Comparison of ENCODE assay signal across 1 cellular context in genomic region chr7:44221231-44221791, GRCh38.
A peak's percentile ranks its signal among the peaks of the same experiment; 100 is the strongest.
TF ChIP-seq lines count a peak whose summit lies in the region.

No MANE protein-coding gene starts in this region.

TF ChIP-seq in K562, 482 proteins besides CTCF, POLR2A, EP300 and RAD21 (continued from another document and continues in another):
- no peak for TF ChIP-seq ZNF407 (IDR thresholded peaks at IDR 0.05; ENCODE audit: low read depth)
- TF ChIP-seq RB1 (IDR thresholded peaks at IDR 0.05; ENCODE audit: low read depth) = no peak
- TF ChIP-seq TEAD1 (CRISPR knock-in tag; IDR thresholded peaks at IDR 0.05) = 0 out of 4 replicates have a peak, but pooled peaks of 1 of the 2 experiments have one; percentile 53
- TF ChIP-seq MEF2A (IDR thresholded peaks at IDR 0.05; ENCODE audit: control insufficient read depth, low read depth, low read length) = no peak
- no peak for TF ChIP-seq ELF2 (CRISPR knock-in tag; IDR thresholded peaks at IDR 0.05)
- no peak for TF ChIP-seq ZNF766 (CRISPR knock-in tag; conservative IDR thresholded peaks at IDR 0.05)
- no peak for TF ChIP-seq SMARCA4 (IDR thresholded peaks at IDR 0.05)
- no peak for TF ChIP-seq MTA1 (IDR thresholded peaks at IDR 0.05; ENCODE audit: borderline replicate concordance)
- TF ChIP-seq SMARCC2 (IDR thresholded peaks at IDR 0.05; ENCODE audit: low read depth) = no peak
- no peak for TF ChIP-seq ZBTB2 (IDR thresholded peaks at IDR 0.05)
- peak; percentile 77; the same call in 1 of the 2 replicates for TF ChIP-seq MYC (IDR thresholded peaks at IDR 0.05; ENCODE audit: low read depth, low read length)
- TF ChIP-seq MYC (CRISPR knock-in tag; IDR thresholded peaks at IDR 0.05; ENCODE audit: borderline replicate concordance, low read depth) = no peak
- no peak for TF ChIP-seq ZNF561 (CRISPR knock-in tag; conservative IDR thresholded peaks at IDR 0.05)
- TF ChIP-seq TAF15 (IDR thresholded peaks at IDR 0.05; ENCODE audit: low read depth, low read length) = no peak
- TF ChIP-seq RFX1 (IDR thresholded peaks at IDR 0.05) = no peak
- no peak for TF ChIP-seq ATF4 (CRISPR knock-in tag; IDR thresholded peaks at IDR 0.05)
- TF ChIP-seq, protein P1, sequence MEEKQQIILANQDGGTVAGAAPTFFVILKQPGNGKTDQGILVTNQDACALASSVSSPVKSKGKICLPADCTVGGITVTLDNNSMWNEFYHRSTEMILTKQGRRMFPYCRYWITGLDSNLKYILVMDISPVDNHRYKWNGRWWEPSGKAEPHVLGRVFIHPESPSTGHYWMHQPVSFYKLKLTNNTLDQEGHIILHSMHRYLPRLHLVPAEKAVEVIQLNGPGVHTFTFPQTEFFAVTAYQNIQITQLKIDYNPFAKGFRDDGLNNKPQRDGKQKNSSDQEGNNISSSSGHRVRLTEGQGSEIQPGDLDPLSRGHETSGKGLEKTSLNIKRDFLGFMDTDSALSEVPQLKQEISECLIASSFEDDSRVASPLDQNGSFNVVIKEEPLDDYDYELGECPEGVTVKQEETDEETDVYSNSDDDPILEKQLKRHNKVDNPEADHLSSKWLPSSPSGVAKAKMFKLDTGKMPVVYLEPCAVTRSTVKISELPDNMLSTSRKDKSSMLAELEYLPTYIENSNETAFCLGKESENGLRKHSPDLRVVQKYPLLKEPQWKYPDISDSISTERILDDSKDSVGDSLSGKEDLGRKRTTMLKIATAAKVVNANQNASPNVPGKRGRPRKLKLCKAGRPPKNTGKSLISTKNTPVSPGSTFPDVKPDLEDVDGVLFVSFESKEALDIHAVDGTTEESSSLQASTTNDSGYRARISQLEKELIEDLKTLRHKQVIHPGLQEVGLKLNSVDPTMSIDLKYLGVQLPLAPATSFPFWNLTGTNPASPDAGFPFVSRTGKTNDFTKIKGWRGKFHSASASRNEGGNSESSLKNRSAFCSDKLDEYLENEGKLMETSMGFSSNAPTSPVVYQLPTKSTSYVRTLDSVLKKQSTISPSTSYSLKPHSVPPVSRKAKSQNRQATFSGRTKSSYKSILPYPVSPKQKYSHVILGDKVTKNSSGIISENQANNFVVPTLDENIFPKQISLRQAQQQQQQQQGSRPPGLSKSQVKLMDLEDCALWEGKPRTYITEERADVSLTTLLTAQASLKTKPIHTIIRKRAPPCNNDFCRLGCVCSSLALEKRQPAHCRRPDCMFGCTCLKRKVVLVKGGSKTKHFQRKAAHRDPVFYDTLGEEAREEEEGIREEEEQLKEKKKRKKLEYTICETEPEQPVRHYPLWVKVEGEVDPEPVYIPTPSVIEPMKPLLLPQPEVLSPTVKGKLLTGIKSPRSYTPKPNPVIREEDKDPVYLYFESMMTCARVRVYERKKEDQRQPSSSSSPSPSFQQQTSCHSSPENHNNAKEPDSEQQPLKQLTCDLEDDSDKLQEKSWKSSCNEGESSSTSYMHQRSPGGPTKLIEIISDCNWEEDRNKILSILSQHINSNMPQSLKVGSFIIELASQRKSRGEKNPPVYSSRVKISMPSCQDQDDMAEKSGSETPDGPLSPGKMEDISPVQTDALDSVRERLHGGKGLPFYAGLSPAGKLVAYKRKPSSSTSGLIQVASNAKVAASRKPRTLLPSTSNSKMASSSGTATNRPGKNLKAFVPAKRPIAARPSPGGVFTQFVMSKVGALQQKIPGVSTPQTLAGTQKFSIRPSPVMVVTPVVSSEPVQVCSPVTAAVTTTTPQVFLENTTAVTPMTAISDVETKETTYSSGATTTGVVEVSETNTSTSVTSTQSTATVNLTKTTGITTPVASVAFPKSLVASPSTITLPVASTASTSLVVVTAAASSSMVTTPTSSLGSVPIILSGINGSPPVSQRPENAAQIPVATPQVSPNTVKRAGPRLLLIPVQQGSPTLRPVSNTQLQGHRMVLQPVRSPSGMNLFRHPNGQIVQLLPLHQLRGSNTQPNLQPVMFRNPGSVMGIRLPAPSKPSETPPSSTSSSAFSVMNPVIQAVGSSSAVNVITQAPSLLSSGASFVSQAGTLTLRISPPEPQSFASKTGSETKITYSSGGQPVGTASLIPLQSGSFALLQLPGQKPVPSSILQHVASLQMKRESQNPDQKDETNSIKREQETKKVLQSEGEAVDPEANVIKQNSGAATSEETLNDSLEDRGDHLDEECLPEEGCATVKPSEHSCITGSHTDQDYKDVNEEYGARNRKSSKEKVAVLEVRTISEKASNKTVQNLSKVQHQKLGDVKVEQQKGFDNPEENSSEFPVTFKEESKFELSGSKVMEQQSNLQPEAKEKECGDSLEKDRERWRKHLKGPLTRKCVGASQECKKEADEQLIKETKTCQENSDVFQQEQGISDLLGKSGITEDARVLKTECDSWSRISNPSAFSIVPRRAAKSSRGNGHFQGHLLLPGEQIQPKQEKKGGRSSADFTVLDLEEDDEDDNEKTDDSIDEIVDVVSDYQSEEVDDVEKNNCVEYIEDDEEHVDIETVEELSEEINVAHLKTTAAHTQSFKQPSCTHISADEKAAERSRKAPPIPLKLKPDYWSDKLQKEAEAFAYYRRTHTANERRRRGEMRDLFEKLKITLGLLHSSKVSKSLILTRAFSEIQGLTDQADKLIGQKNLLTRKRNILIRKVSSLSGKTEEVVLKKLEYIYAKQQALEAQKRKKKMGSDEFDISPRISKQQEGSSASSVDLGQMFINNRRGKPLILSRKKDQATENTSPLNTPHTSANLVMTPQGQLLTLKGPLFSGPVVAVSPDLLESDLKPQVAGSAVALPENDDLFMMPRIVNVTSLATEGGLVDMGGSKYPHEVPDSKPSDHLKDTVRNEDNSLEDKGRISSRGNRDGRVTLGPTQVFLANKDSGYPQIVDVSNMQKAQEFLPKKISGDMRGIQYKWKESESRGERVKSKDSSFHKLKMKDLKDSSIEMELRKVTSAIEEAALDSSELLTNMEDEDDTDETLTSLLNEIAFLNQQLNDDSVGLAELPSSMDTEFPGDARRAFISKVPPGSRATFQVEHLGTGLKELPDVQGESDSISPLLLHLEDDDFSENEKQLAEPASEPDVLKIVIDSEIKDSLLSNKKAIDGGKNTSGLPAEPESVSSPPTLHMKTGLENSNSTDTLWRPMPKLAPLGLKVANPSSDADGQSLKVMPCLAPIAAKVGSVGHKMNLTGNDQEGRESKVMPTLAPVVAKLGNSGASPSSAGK (IDR thresholded peaks at IDR 0.05) = peak; percentile 98
- TF ChIP-seq CBFB (CRISPR knock-in tag; IDR thresholded peaks at IDR 0.05) = no peak
- TF ChIP-seq ARNT (IDR thresholded peaks at IDR 0.05) = no peak
- TF ChIP-seq, protein P2, sequence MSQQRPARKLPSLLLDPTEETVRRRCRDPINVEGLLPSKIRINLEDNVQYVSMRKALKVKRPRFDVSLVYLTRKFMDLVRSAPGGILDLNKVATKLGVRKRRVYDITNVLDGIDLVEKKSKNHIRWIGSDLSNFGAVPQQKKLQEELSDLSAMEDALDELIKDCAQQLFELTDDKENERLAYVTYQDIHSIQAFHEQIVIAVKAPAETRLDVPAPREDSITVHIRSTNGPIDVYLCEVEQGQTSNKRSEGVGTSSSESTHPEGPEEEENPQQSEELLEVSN (IDR thresholded peaks at IDR 0.05; ENCODE audit: borderline replicate concordance in 1 of 2, extremely low read depth in 1 of 2, insufficient read depth in 1 of 2, insufficient read length in 1 of 2, low read depth in 1 of 2, low read length in 1 of 2, poor library complexity in 1 of 2, severe bottlenecking in 1 of 2) = peak; percentile 91 to 96
- TF ChIP-seq SRSF7 (optimal IDR thresholded peaks at IDR 0.05; ENCODE audit: low read depth, low read length) = no peak
- no peak for TF ChIP-seq TBL1XR1 (IDR thresholded peaks at IDR 0.05; ENCODE audit: low read length in 2 of 2)
- no peak for TF ChIP-seq E4F1 (CRISPR knock-in tag; IDR thresholded peaks at IDR 0.05; ENCODE audit: borderline replicate concordance)
- TF ChIP-seq PHB2 (IDR thresholded peaks at IDR 0.05; ENCODE audit: low read depth) = no peak
